ENCODE assay signal across 32 cellular contexts in the genomic region with DNA sequence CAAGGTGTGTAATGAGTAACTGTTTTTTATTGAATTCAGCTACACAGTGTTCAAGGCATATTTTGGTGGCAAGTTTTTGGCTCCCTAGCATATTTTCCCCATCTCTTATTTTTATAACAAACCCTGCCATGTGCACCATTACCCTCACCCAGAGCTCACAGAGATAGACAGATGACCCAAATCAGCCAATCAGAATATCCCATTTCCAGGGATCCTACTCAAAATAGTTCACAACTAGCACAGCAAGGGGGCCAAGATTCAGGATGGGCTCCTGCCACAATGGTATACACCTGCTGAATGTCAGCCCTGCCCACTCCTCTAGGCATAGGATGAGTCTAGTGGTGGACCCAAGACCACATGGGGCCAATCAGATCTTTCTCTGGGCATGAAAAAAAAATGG.
"Had no signal": no experiment of that assay in that cellular context is flagged by ENCODE, and none has a peak within 500 bp of the region (broad histone marks: within the 10 kb centered on the region; RNA-seq: fewer than 3 reads in every experiment).

No MANE protein-coding gene starts in this region.

- H3K27me3 ChIP-seq: ascending aorta, cardiac muscle cell had no signal

- FAIRE-seq: bronchial epithelial cell, TTC549 had no signal

- H3K4me3 ChIP-seq: ascending aorta, cardiac muscle cell had no signal

- H3K27ac ChIP-seq: ascending aorta, cardiac muscle cell, VCaP had no signal

- H3K4me1 ChIP-seq: ascending aorta had no signal

- H3K9me3 ChIP-seq: ascending aorta had no signal

- H3K36me3 ChIP-seq: ascending aorta, cardiac muscle cell had no signal

- DNase-seq: activated CD4-positive, alpha-beta memory T cell treated with anti-CD3 and anti-CD28 coated beads, Interleukin-2, amount 10 ng/mL, durations not matched to agents 7 days and 5 days; activated CD4-positive, alpha-beta T cell treated with anti-CD3 and anti-CD28 coated beads for 1 hour; activated CD4-positive, alpha-beta T cell treated with anti-CD3 and anti-CD28 coated beads for 36 hours; activated CD4-positive, alpha-beta T cell treated with anti-CD3 and anti-CD28 coated beads for 48 hours; activated CD4-positive, alpha-beta T cell treated with anti-CD3 and anti-CD28 coated beads, Interleukin-2, amount 10 ng/mL, durations not matched to agents 7 days and 5 days; activated CD4-positive, alpha-beta T cell treated with anti-CD3 and anti-CD28 coated beads, Interleukin-2, amount 50 U/mL, for 48 hours; activated CD4-positive, CD25-positive, alpha-beta regulatory T cell; activated CD8-positive, alpha-beta memory T cell treated with anti-CD3 and anti-CD28 coated beads for 24 hours; activated CD8-positive, alpha-beta memory T cell treated with anti-CD3 and anti-CD28 coated beads, Interleukin-2, amount 10 ng/mL, durations not matched to agents 7 days and 5 days; activated CD8-positive, alpha-beta memory T cell treated with anti-CD3 and anti-CD28 coated beads, Interleukin-2, amount 50 U/mL, for 48 hours; activated CD8-positive, alpha-beta T cell treated with anti-CD3 and anti-CD28 coated beads, Interleukin-2, amount 10 ng/mL, durations not matched to agents 7 days and 5 days; activated effector memory CD4-positive, alpha-beta T cell treated with Interleukin-2 at 50 U/mL for 16 hours; activated gamma-delta T cell; activated naive CD4-positive, alpha-beta T cell treated with anti-CD3 and anti-CD28 coated beads, Interleukin-2, amount 10 ng/mL, durations not matched to agents 7 days and 5 days; activated naive CD4-positive, alpha-beta T cell treated with Interleukin-2 at 50 U/mL for 16 hours; activated naive CD8-positive, alpha-beta T cell treated with anti-CD3 and anti-CD28 coated beads, Interleukin-2, amount 10 ng/mL, durations not matched to agents 7 days and 5 days; activated naive CD8-positive, alpha-beta T cell treated with anti-CD3 and anti-CD28 coated beads, Interleukin-2, amount 50 U/mL, for 24 hours; activated T-cell treated with anti-CD3 and anti-CD28 coated beads, Interleukin-2, amount 50 U/mL, for 24 hours; activated T-cell treated with anti-CD3 and anti-CD28 coated beads, Interleukin-2, amount 50 U/mL, for 48 hours; amygdala; anterior cingulate cortex; caudate nucleus; cerebellar nuclear complex; T-helper 1 cell; T-helper 2 cell; T-helper 9 cell had no signal

- ATAC-seq: activated CD4-positive, alpha-beta T cell treated with anti-CD3 and anti-CD28 coated beads for 36 hours; activated CD4-positive, CD25-positive, alpha-beta regulatory T cell treated with anti-CD3 and anti-CD28 coated beads, Interleukin-2, amount 50 U/mL, for 24 hours; activated CD8-positive, alpha-beta memory T cell treated with anti-CD3 and anti-CD28 coated beads, Interleukin-2, amount 10 ng/mL, durations not matched to agents 7 days and 5 days; activated CD8-positive, alpha-beta T cell treated with anti-CD3 and anti-CD28 coated beads, Interleukin-2, amount 10 ng/mL, durations not matched to agents 7 days and 5 days; activated naive CD8-positive, alpha-beta T cell treated with anti-CD3 and anti-CD28 coated beads, Interleukin-2, amount 50 U/mL, for 24 hours had no signal
